ENCODE assay signal across 8 cellular contexts in the genomic region with DNA sequence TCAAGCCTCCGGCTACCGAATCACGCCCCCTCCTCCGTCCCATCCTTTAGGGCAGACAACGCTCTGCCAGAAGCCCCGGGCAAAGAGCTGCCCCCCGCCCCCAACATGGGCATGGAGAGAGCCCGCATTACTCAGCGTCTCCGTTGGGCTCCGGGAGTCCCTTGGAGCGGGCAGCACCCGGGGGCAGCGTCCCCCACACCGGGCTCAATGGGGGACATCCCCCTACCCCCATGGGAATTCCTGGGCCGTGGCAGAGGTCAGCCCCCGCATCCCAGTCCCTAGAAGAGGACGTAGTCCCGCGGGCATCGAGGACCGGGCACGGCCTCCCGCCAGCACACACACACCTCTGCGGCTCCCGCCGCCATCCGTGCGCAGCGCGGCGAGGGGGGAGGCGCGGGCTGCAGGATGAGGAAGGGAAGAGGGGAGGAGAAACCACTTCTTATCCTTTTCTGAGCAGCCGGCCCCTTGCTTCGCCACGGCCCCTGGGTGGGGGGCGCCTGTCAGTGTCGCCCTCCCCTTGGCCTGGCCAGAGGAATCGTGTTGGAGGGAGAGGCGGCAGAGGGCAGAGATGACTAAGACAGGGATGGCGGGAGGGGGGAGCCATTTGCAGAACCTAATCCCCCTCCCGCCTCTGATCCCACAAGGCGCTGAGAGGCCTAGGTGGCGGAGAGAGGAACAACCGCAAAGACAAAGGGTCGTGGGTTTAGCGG. TPM values are rescaled to one million over a fixed set of nuclear protein-coding genes. Genes with fewer than 3 reads are reported as not detected.
DNase-seq lines count a peak whose midpoint lies in the region; ATAC-seq and TF ChIP-seq lines count a peak whose summit lies in the region.

No MANE protein-coding gene starts in this region.

- POLR2A ChIA-PET in IMR-90 (lab: Charles Lee; ENCODE audit: unreplicated experiment): interaction anchor here (0.6 kb wide), 1 partner anchor 73 kb away, joined by 3 read pairs; no protein-coding TSS in a partner anchor

- no peak overlapping the region for H2BK15ac ChIP-seq in IMR-90 (ENCODE audit: low read depth, low read length)

- TF ChIP-seq POLR2A in IMR-90 (IDR thresholded peaks at IDR 0.05; ENCODE audit: low read depth, low read length): no peak

- TF ChIP-seq CTCF in IMR-90 (conservative IDR thresholded peaks at IDR 0.05; ENCODE audit: low read depth, low read length) (no peak), endothelial cell (IDR thresholded peaks at IDR 0.05; ENCODE audit: unreplicated experiment) (no peak)

- no peak overlapping the region for H3K23ac ChIP-seq in IMR-90 (ENCODE audit: low read depth, low read length)

- DNase-seq in DMS 273 treated with DMSO at 0.1 percent for 48 hours (lab: John Stamatoyannopoulos, UW) (peak; percentile 33), IMR-90 (peak; percentile 47), SK-N-MC (ENCODE audit: low read depth, low spot score) (no peak), endothelial cell (ENCODE audit: low spot score) (peak; percentile 22), middle frontal gyrus (ENCODE audit: extremely low spot score, low spot score) (no peak), activated gamma-delta T cell treated with Interleukin-2 at 50 U/mL for 16 hours (no peak)

- H4K20me1 ChIP-seq in IMR-90 (ENCODE audit: insufficient read depth, low read length): peaks cover 3% of the 10 kb centered on the region; the same call in 1 of the 2 replicates

- no peak overlapping the region for H3K18ac ChIP-seq in IMR-90 (ENCODE audit: low read depth, low read length)

- no peak overlapping the region for H4K5ac ChIP-seq in IMR-90 (ENCODE audit: low read depth, low read length)

- H2AK5ac ChIP-seq in IMR-90 (ENCODE audit: low read depth, low read length): 0 out of 2 replicates have a peak overlapping the region, but pooled peaks have one; percentile 27

- peaks cover 10% of the 10 kb centered on the region for H3K36me3 Mint-ChIP-seq in endothelial cell (ENCODE audit: low read depth, unreplicated experiment)

- H3K36me3 ChIP-seq in IMR-90 (ENCODE audit: control insufficient read depth, insufficient read depth, low read length) (no peaks in the 10 kb centered on the region), SK-N-MC (ENCODE audit: insufficient read depth, low read length) (no peaks in the 10 kb centered on the region), mucosa of stomach (ENCODE audit: control insufficient read depth, insufficient read depth, low read length) (no peaks in the 10 kb centered on the region)

- H3K27me3 Mint-ChIP-seq in endothelial cell (ENCODE audit: unreplicated experiment): peaks cover 17% of the 10 kb centered on the region

- no peaks in the 10 kb centered on the region; the same call in 1 of the 2 replicates for H3K4me1 ChIP-seq in IMR-90 (ENCODE audit: control insufficient read depth, insufficient read depth, low read length)
- H3K4me1 ChIP-seq in mucosa of stomach (ENCODE audit: control insufficient read depth, insufficient read depth, low read length): peaks cover 13% of the 10 kb centered on the region

- H4K8ac ChIP-seq in IMR-90 (ENCODE audit: low read depth in 2 of 2, low read length in 2 of 2): peak overlapping the region in 1 of 2 experiments; percentile 52; a peak in 2 of 4 replicates

- no peak overlapping the region for H3K27ac Mint-ChIP-seq in endothelial cell (ENCODE audit: unreplicated experiment)

- dilution Hi-C loops in IMR-90 (cut with HindIII; ENCODE audit: low sequenced_read_pairs, unreplicated experiment): no loop called here

- intact Hi-C loops in IMR-90 (cut with micrococcal nuclease): no loop called here

- H3K4me2 ChIP-seq in IMR-90 (ENCODE audit: low read depth, low read length): peak overlapping the region; percentile 91

- H2AK9ac ChIP-seq in IMR-90 (replicated peaks; ENCODE audit: low read depth, low read length, poor library complexity): peak overlapping the region; percentile 87

- no peaks in the 10 kb centered on the region for H3K9me3 Mint-ChIP-seq in endothelial cell (ENCODE audit: unreplicated experiment)

- H3K27me3 ChIP-seq in IMR-90 (ENCODE audit: control insufficient read depth, insufficient read depth, low read length) (no peaks in the 10 kb centered on the region), mucosa of stomach (ENCODE audit: control insufficient read depth, insufficient read depth, low read length) (peaks cover 28% of the 10 kb centered on the region)

- no peak overlapping the region for H4K91ac ChIP-seq in IMR-90 (ENCODE audit: insufficient read depth, low read depth, low read length)

- 0% methylated on average over 3 of the region's 48 CpGs; no CpG with 5 or more reads in 1 of the 2 experiments for WGBS in IMR-90 (ENCODE audit: extremely low coverage in 2 of 2, insufficient read length in 1 of 2), 2 experiments

- peak overlapping the region; percentile 30; the same call in 1 of the 2 replicates for H2BK120ac ChIP-seq in IMR-90 (ENCODE audit: low read depth, low read length)

- H3K4me1 Mint-ChIP-seq in endothelial cell (ENCODE audit: unreplicated experiment): peaks cover 16% of the 10 kb centered on the region

- H3K9ac ChIP-seq in IMR-90 (ENCODE audit: low read depth, low read length): peak overlapping the region; percentile 51
- peak overlapping the region; percentile 66 for H3K9ac ChIP-seq in SK-N-MC (ENCODE audit: insufficient read length)
- H3K9ac ChIP-seq in mucosa of stomach (ENCODE audit: low read length): peak overlapping the region; percentile 15

- H3K4me3 Mint-ChIP-seq in endothelial cell (ENCODE audit: unreplicated experiment): no peak overlapping the region

- H2AFZ ChIP-seq in IMR-90 (replicated peaks; ENCODE audit: low read length, poor library complexity): peak overlapping the region; percentile 95

- BruUV-seq in IMR-90 (replicated peaks; lab: Mats Ljungman, UMichigan): no TSS peak

- no peaks in the 10 kb centered on the region for H3K9me3 ChIP-seq in IMR-90 (ENCODE audit: control insufficient read depth, insufficient read depth, low read length)
- no peaks in the 10 kb centered on the region for H3K9me3 ChIP-seq in SK-N-MC (ENCODE audit: low read depth, low read length)
- no peaks in the 10 kb centered on the region for H3K9me3 ChIP-seq in mucosa of stomach (ENCODE audit: control insufficient read depth, low read length)

- H3K4ac ChIP-seq in IMR-90 (ENCODE audit: low read depth, low read length): peak overlapping the region; percentile 51

- no peak overlapping the region for H3K56ac ChIP-seq in IMR-90 (ENCODE audit: extremely low read depth, insufficient read depth, low read length)

- no peak for TF ChIP-seq RAD21 in IMR-90 (IDR thresholded peaks at IDR 0.05; ENCODE audit: low read length)

- H2BK5ac ChIP-seq in IMR-90 (ENCODE audit: low read depth, low read length, poor library complexity, severe bottlenecking): peak overlapping the region; percentile 22

- H2BK20ac ChIP-seq in IMR-90 (ENCODE audit: low read depth, low read length): no peak overlapping the region

- peaks cover 0 to 4% of the 10 kb centered on the region in 2 experiments; a peak in 1 of 4 replicates for H3K79me1 ChIP-seq in IMR-90 (ENCODE audit: low read depth in 1 of 2, low read length in 2 of 2)

- H3K27ac ChIP-seq in IMR-90 (ENCODE audit: insufficient read depth, low read length) (no peak overlapping the region; the same call in 1 of the 2 replicates), SK-N-MC (no peak overlapping the region)

- H3K14ac ChIP-seq in IMR-90 (replicated peaks; ENCODE audit: low read depth, low read length): no peak overlapping the region

- H3K9me1 ChIP-seq in IMR-90 (ENCODE audit: insufficient read depth, low read length): peaks cover 3% of the 10 kb centered on the region; the same call in 1 of the 2 replicates

- CTCF ChIA-PET in IMR-90 (lab: Yijun Ruan, JAX): no interaction called here

- H3K4me3 ChIP-seq in IMR-90 (ENCODE audit: insufficient read depth, low read depth, low read length): peak overlapping the region; percentile 74
- peak overlapping the region; percentile 87 for H3K4me3 ChIP-seq in SK-N-MC
- no peak overlapping the region for H3K4me3 ChIP-seq in mucosa of stomach (ENCODE audit: low read length)

- ATAC-seq in IMR-90 (ENCODE audit: low read depth): peak; percentile 60
- no peak for ATAC-seq in HG03565 (IDR thresholded peaks at IDR 0.05; ENCODE audit: unreplicated experiment)

- in situ Hi-C loops in IMR-90 (cut with MboI; ENCODE audit: low sequenced_read_pairs): no loop called here

TF ChIP-seq in IMR-90, 13 proteins besides CTCF, POLR2A, EP300 and RAD21 (continues in another document):
- TF ChIP-seq MAFK (IDR thresholded peaks at IDR 0.05; ENCODE audit: low read depth, low read length) (no peak), BHLHE40 (IDR thresholded peaks at IDR 0.05; ENCODE audit: low read depth, low read length) (no peak), MAZ (IDR thresholded peaks at IDR 0.05; ENCODE audit: borderline replicate concordance, low read depth, low read length) (no peak), FOS (IDR thresholded peaks at IDR 0.05; ENCODE audit: low read depth, low read length) (no peak), SMC3 (IDR thresholded peaks at IDR 0.05; ENCODE audit: low read depth, low read length) (no peak), RFX5 (IDR thresholded peaks at IDR 0.05; ENCODE audit: low read depth, low read length) (no peak), CHD1 (IDR thresholded peaks at IDR 0.05; ENCODE audit: low read depth, low read length) (no peak)

RNA-seq across cellular contexts. Expression of a gene that starts 0.8 kb away (rescaled TPM):
- total RNA-seq in IMR-90 (2012; rRNA removed): 11.4 and 13.6 TPM in 2 replicates
- 17.7 and 19.3 TPM in 2 replicates for polyA plus RNA-seq in IMR-90 (2012; rRNA removed)
- polyA plus RNA-seq in IMR-90 (2012; cell fraction: cytosol; rRNA removed): 7.8 and 11.0 TPM in 2 replicates
- polyA plus RNA-seq in IMR-90 (2012; cell fraction: nucleus; rRNA removed; ENCODE audit: low replicate concordance): 110 and 165 TPM in 2 replicates
- total RNA-seq in endothelial cell (ENCODE audit: unreplicated experiment): 8.0 TPM

RNA-seq across cellular contexts. Expression of a gene that starts 12.6 kb away (rescaled TPM):
- 13.8 and 20.6 TPM in 2 replicates for total RNA-seq in IMR-90 (2012; rRNA removed)
- 51.9 and 54.4 TPM in 2 replicates for polyA plus RNA-seq in IMR-90 (2012; rRNA removed)
- 31.3 and 33.3 TPM in 2 replicates for polyA plus RNA-seq in IMR-90 (2012; cell fraction: cytosol; rRNA removed)
- polyA plus RNA-seq in IMR-90 (2012; cell fraction: nucleus; rRNA removed; ENCODE audit: low replicate concordance): 104 and 121 TPM in 2 replicates
- total RNA-seq in endothelial cell (ENCODE audit: unreplicated experiment): 156 TPM

RNA-seq across cellular contexts. Expression of a gene that starts 43.9 kb away (rescaled TPM):
- 25.1 and 27.5 TPM in 2 replicates for total RNA-seq in IMR-90 (2012; rRNA removed)
- polyA plus RNA-seq in IMR-90 (2012; rRNA removed): 103 and 146 TPM in 2 replicates
- polyA plus RNA-seq in IMR-90 (2012; cell fraction: cytosol; rRNA removed): 190 and 213 TPM in 2 replicates
- polyA plus RNA-seq in IMR-90 (2012; cell fraction: nucleus; rRNA removed; ENCODE audit: low replicate concordance): 36.9 and 66.7 TPM in 2 replicates
- 62.1 TPM for total RNA-seq in endothelial cell (ENCODE audit: unreplicated experiment)

RNA-seq across cellular contexts. Expression of a gene that starts 54.7 kb away (rescaled TPM):
- not detected in 2 replicates for total RNA-seq in IMR-90 (2012; rRNA removed)
- not detected in 2 replicates for polyA plus RNA-seq in IMR-90 (2012; rRNA removed)
- not detected in 2 replicates for polyA plus RNA-seq in IMR-90 (2012; cell fraction: cytosol; rRNA removed)
- polyA plus RNA-seq in IMR-90 (2012; cell fraction: nucleus; rRNA removed; ENCODE audit: low replicate concordance): not detected in 2 replicates
- not detected for total RNA-seq in endothelial cell (ENCODE audit: unreplicated experiment)

Comparison
In these comparisons a context has a peak if more than half of its experiments do, and no peak if none do; other contexts are left out.
1. DNase-seq: peak in DMS 273 treated with DMSO at 0.1 percent for 48 hours (single experiment), IMR-90 (single experiment) and endothelial cell (single experiment); none in SK-N-MC (single experiment), middle frontal gyrus (single experiment) and activated gamma-delta T cell treated with Interleukin-2 at 50 U/mL for 16 hours (single experiment).
2. H3K9ac ChIP-seq: peak in every context shown above with its lines; median percentile 66 in SK-N-MC; 51 in IMR-90; 15 in mucosa of stomach.